Comparison of ENCODE assay signal across 16 cellular contexts in genomic region chr16:50037791-50038190, GRCh38. TPM values are rescaled to one million over a fixed set of nuclear protein-coding genes. Genes with fewer than 3 reads are reported as not detected.
A peak's percentile ranks its signal among the peaks of the same experiment; 100 is the strongest.
DNase-seq lines count a peak whose midpoint lies in the region; ATAC-seq, FAIRE-seq and TF ChIP-seq lines count a peak whose summit lies in the region.
"Had no signal": no experiment of that assay in that cellular context is flagged by ENCODE, and none has a peak within 500 bp of the region (broad histone marks: within the 10 kb centered on the region; RNA-seq: fewer than 3 reads in every experiment).

No MANE protein-coding gene starts in this region.

- H3K79me1 ChIP-seq in neuronal stem cell (ENCODE audit: low read depth, low read length) = no peaks in the 10 kb centered on the region

- no peak overlapping the region for H3K14ac ChIP-seq in neuronal stem cell (ENCODE audit: low read length)

- H2BK15ac ChIP-seq in neuronal stem cell (ENCODE audit: low read length) = no peak overlapping the region

- intact Hi-C loops in CD8-positive, alpha-beta T cell (cut with DNase I, micrococcal nuclease) = no loop called here
- intact Hi-C loops in dendritic cell treated with granulocyte-macrophage colony-stimulating factor and Interleukin-4, amounts not matched to agents 40 ng/mL and 50 ng/mL, for 4 days (cut with micrococcal nuclease) = loop anchor here (1.0 to 2.0 kb wide), 3 partner anchors 13 to 115 kb away; partner anchors contain the start of genes CNEP1R1, HEATR3 and TENT4B
- intact Hi-C loops in posterior cingulate gyrus (cut with DNase I) = no loop called here

- peaks cover 6% of the 10 kb centered on the region for H3K4me1 Mint-ChIP-seq in CD8-positive, alpha-beta T cell (ENCODE audit: low read depth)
- peaks cover 35% of the 10 kb centered on the region for H3K4me1 Mint-ChIP-seq in dendritic cell treated with granulocyte-macrophage colony-stimulating factor and Interleukin-4, amounts not matched to agents 40 ng/mL and 50 ng/mL, for 4 days (ENCODE audit: low read depth)
- peaks cover 10 to 20% (median 14%) of the 10 kb centered on the region in 4 donors for H3K4me1 Mint-ChIP-seq in naive thymus-derived CD8-positive, alpha-beta T cell
- H3K4me1 Mint-ChIP-seq: CD8-positive, alpha-beta memory T cell had no signal

- no peaks in the 10 kb centered on the region for H3K27me3 ChIP-seq in CD8-positive, alpha-beta T cell (ENCODE audit: insufficient read depth, low read length)
- H3K27me3 ChIP-seq in neuronal stem cell (ENCODE audit: control insufficient read depth in 3 of 3, insufficient read depth in 3 of 3, low read depth in 1 of 3, low read length in 3 of 3) = no peaks in the 10 kb centered on the region
- H3K27me3 ChIP-seq: suprapubic skin had no signal

- FAIRE-seq in frontal cortex (lab: Jason Lieb, UNC) = no peak
- FAIRE-seq: GM18507 had no signal

- no peaks in the 10 kb centered on the region for H3K9me3 ChIP-seq in CD8-positive, alpha-beta T cell (ENCODE audit: low read length)
- no peaks in the 10 kb centered on the region for H3K9me3 ChIP-seq in neuronal stem cell (replicated peaks in 1 of 2; ENCODE audit: control insufficient read depth in 2 of 2, insufficient read depth in 1 of 2, low read depth in 1 of 2, low read length in 2 of 2)
- H3K9me3 ChIP-seq: suprapubic skin had no signal

- no peak overlapping the region for H2BK120ac ChIP-seq in neuronal stem cell (ENCODE audit: low read depth, low read length)

- H3K4ac ChIP-seq in neuronal stem cell (ENCODE audit: low read length) = no peak overlapping the region

- no peaks in the 10 kb centered on the region for H3K4me1 ChIP-seq in CD8-positive, alpha-beta T cell (ENCODE audit: insufficient read depth, low read length)
- no peaks in the 10 kb centered on the region for H3K4me1 ChIP-seq in neuronal stem cell (ENCODE audit: control insufficient read depth in 2 of 2, insufficient read depth in 1 of 2, low read depth in 1 of 2, low read length in 2 of 2)

- peaks cover 5% of the 10 kb centered on the region for H3K36me3 ChIP-seq in CD8-positive, alpha-beta T cell (ENCODE audit: insufficient read depth, low read length)
- H3K36me3 ChIP-seq in neuronal stem cell (replicated peaks in 1 of 2; ENCODE audit: control insufficient read depth in 2 of 2, insufficient read depth in 2 of 2, low read length in 2 of 2) = peaks cover 0 to 48% of the 10 kb centered on the region in 2 donors

- H3K4me3 Mint-ChIP-seq in CD8-positive, alpha-beta T cell = no peak overlapping the region
- H3K4me3 Mint-ChIP-seq in dendritic cell treated with granulocyte-macrophage colony-stimulating factor and Interleukin-4, amounts not matched to agents 40 ng/mL and 50 ng/mL, for 4 days = peak overlapping the region; percentile 9
- no peak overlapping the region for H3K4me3 Mint-ChIP-seq in naive thymus-derived CD8-positive, alpha-beta T cell
- H3K4me3 Mint-ChIP-seq: CD8-positive, alpha-beta memory T cell had no signal

- no peak overlapping the region for H3K4me2 ChIP-seq in neuronal stem cell (ENCODE audit: insufficient read depth, low read length, poor library complexity, severe bottlenecking)

- no peak overlapping the region for H3K23ac ChIP-seq in neuronal stem cell (ENCODE audit: low read depth, low read length, poor library complexity)

- H4K8ac ChIP-seq in neuronal stem cell (ENCODE audit: low read depth, low read length) = no peak overlapping the region

- H3K18ac ChIP-seq in neuronal stem cell (ENCODE audit: low read length) = no peak overlapping the region

- H3K27me3 Mint-ChIP-seq in CD8-positive, alpha-beta T cell (ENCODE audit: low read depth) = no peaks in the 10 kb centered on the region
- no peaks in the 10 kb centered on the region for H3K27me3 Mint-ChIP-seq in dendritic cell treated with granulocyte-macrophage colony-stimulating factor and Interleukin-4, amounts not matched to agents 40 ng/mL and 50 ng/mL, for 4 days
- H3K27me3 Mint-ChIP-seq in naive thymus-derived CD8-positive, alpha-beta T cell = peaks cover 0 to 4% (median 0%) of the 10 kb centered on the region in 5 donors

- H4K91ac ChIP-seq in neuronal stem cell (ENCODE audit: low read depth, low read length, poor library complexity) = no peak overlapping the region

- POLR2A ChIA-PET in CD8-positive, alpha-beta T cell (lab: Charles Lee) = interaction anchor here (0.5 to 1.6 kb wide), 3 partner anchors 13 to 244 kb away, joined by 3 to 6 read pairs (median 6); partner anchors contain the start of gene CNEP1R1
- POLR2A ChIA-PET in naive thymus-derived CD8-positive, alpha-beta T cell (lab: Charles Lee) = no interaction called here

- peak overlapping the region; percentile 55 for H3K27ac Mint-ChIP-seq in CD8-positive, alpha-beta T cell
- H3K27ac Mint-ChIP-seq in dendritic cell treated with granulocyte-macrophage colony-stimulating factor and Interleukin-4, amounts not matched to agents 40 ng/mL and 50 ng/mL, for 4 days = peak overlapping the region; percentile 83
- H3K27ac Mint-ChIP-seq in naive thymus-derived CD8-positive, alpha-beta T cell = peak overlapping the region in 9 of 10 donors; percentile 1 to 81 (median 60)

- no peak overlapping the region for H3K27ac ChIP-seq in CD8-positive, alpha-beta T cell (ENCODE audit: low read depth, low read length)
- no peak overlapping the region for H3K27ac ChIP-seq in neuronal stem cell (replicated peaks; ENCODE audit: low read length)
- H3K27ac ChIP-seq: suprapubic skin had no signal

- DNase-seq in CD8-positive, alpha-beta T cell = no peak
- DNase-seq in MV-4-11 (lab: John Stamatoyannopoulos, UW) = peak; percentile 77
- no peak for DNase-seq in naive thymus-derived CD8-positive, alpha-beta T cell
- DNase-seq in frontal cortex (ENCODE audit: low spot score in 2 of 2) = no peak
- DNase-seq in A172 (ENCODE audit: low spot score) = no peak
- DNase-seq in posterior cingulate gyrus = no peak
- no peak for DNase-seq in neuronal stem cell (ENCODE audit: low spot score)
- DNase-seq: activated CD4-positive, CD25-positive, alpha-beta regulatory T cell treated with anti-CD3 and anti-CD28 coated beads, Interleukin-2, amount 50 U/mL, for 72 hours; activated T-cell treated with anti-CD3 and anti-CD28 coated beads, Interleukin-2, amount 50 U/mL, for 1 hour; CD8-positive, alpha-beta memory T cell; GDM1; NCI-H1417 treated with DMSO at 0.1 percent for 48 hours; NCI-H774 had no signal

- no peak overlapping the region for H2AK5ac ChIP-seq in neuronal stem cell (ENCODE audit: low read depth, low read length)

- H3K4me3 ChIP-seq in CD8-positive, alpha-beta T cell (ENCODE audit: low read depth, low read length) = no peak overlapping the region
- H3K4me3 ChIP-seq in neuronal stem cell (ENCODE audit: low read length in 2 of 2) = no peak overlapping the region
- H3K4me3 ChIP-seq: suprapubic skin had no signal

- peaks cover 40% of the 10 kb centered on the region for H3K36me3 Mint-ChIP-seq in CD8-positive, alpha-beta T cell
- H3K36me3 Mint-ChIP-seq in dendritic cell treated with granulocyte-macrophage colony-stimulating factor and Interleukin-4, amounts not matched to agents 40 ng/mL and 50 ng/mL, for 4 days (ENCODE audit: low read depth) = peaks cover 38% of the 10 kb centered on the region
- H3K36me3 Mint-ChIP-seq in naive thymus-derived CD8-positive, alpha-beta T cell = peaks cover 0 to 47% (median 13%) of the 10 kb centered on the region in 3 donors

- no peak overlapping the region for H2BK5ac ChIP-seq in neuronal stem cell (ENCODE audit: low read length)

- no peak for ATAC-seq in CD8-positive, alpha-beta T cell
- no peak for ATAC-seq in naive thymus-derived CD8-positive, alpha-beta T cell

- no peak overlapping the region for H2AFZ ChIP-seq in neuronal stem cell (ENCODE audit: low read length)

- CTCF ChIA-PET in CD8-positive, alpha-beta T cell (lab: Charles Lee) = interaction anchor here (2.5 to 2.6 kb wide), 2 partner anchors 13 to 768 kb away, joined by 6 to 13 read pairs; partner anchors contain the start of gene CNEP1R1

- H2BK12ac ChIP-seq in neuronal stem cell (ENCODE audit: low read length) = no peak overlapping the region

- TF ChIP-seq CTCF in CD8-positive, alpha-beta T cell (IDR thresholded peaks at IDR 0.05) = no peak

- H3K9me3 Mint-ChIP-seq in CD8-positive, alpha-beta T cell = no peaks in the 10 kb centered on the region
- no peaks in the 10 kb centered on the region for H3K9me3 Mint-ChIP-seq in dendritic cell treated with granulocyte-macrophage colony-stimulating factor and Interleukin-4, amounts not matched to agents 40 ng/mL and 50 ng/mL, for 4 days
- H3K9me3 Mint-ChIP-seq in naive thymus-derived CD8-positive, alpha-beta T cell = no peaks in the 10 kb centered on the region
- H3K9me3 Mint-ChIP-seq: CD8-positive, alpha-beta memory T cell had no signal

- H3K9ac ChIP-seq in neuronal stem cell (ENCODE audit: low read depth, low read length, poor library complexity) = no peak overlapping the region

RNA-seq across cellular contexts. Expression of gene CNEP1R1, which starts 12.8 kb away (rescaled TPM):
- 10 to 100 TPM; 37.6 to 41.0 TPM for total RNA-seq in CD8-positive, alpha-beta T cell
- total RNA-seq in naive thymus-derived CD8-positive, alpha-beta T cell = 10 to 100 TPM; 29.6 to 32.7 TPM
- polyA plus RNA-seq in naive thymus-derived CD8-positive, alpha-beta T cell = 10 to 100 TPM; 10.8 to 20.6 (median 12.3) TPM
- 74.6 TPM for total RNA-seq in frontal cortex
- 32.7 and 33.6 TPM in 2 replicates for total RNA-seq in A172 (2014; rRNA removed; shearing (Covaris generic))
- polyA plus RNA-seq in neuronal stem cell (2013, experiment 1 of 2) = 19.1 TPM
- polyA plus RNA-seq in neuronal stem cell (2013, experiment 2 of 2) = 19.2 TPM

RNA-seq across cellular contexts. Expression of gene HEATR3, which starts 28.0 kb away (rescaled TPM):
- 10 to 100 TPM in 1 of 2 experiments, 1 to 10 TPM in 1; 9.3 to 11.4 TPM for total RNA-seq in CD8-positive, alpha-beta T cell
- total RNA-seq in naive thymus-derived CD8-positive, alpha-beta T cell = 10 to 100 TPM; 20.7 to 23.3 TPM
- polyA plus RNA-seq in naive thymus-derived CD8-positive, alpha-beta T cell = 1 to 10 TPM; 5.5 to 6.7 (median 5.6) TPM
- total RNA-seq in frontal cortex = 36.7 TPM
- 27.2 and 38.7 TPM in 2 replicates for total RNA-seq in A172 (2014; rRNA removed; shearing (Covaris generic))
- 12.8 TPM for polyA plus RNA-seq in neuronal stem cell (2013, experiment 1 of 2)
- polyA plus RNA-seq in neuronal stem cell (2013, experiment 2 of 2) = 11.8 TPM
